ENCODE assay signal across 1 cellular context in genomic region chr1:179877586-179878265, GRCh38.
TF ChIP-seq lines count a peak whose summit lies in the region.

Gene TOR1AIP2, minus strand, starts transcription at chr1:179877803. Its CDS starts 25,138 bp downstream, at chr1:179852665.

TF ChIP-seq in HepG2, 621 proteins besides CTCF, POLR2A, EP300 and RAD21 (continued from another document and continues in another):
- TF ChIP-seq MTA3 (CRISPR knock-in tag; IDR thresholded peaks at IDR 0.05) = no peak
- no peak for TF ChIP-seq ZNF446 (CRISPR knock-in tag; IDR thresholded peaks at IDR 0.05)
- no peak for TF ChIP-seq PBX2 (CRISPR knock-in tag; IDR thresholded peaks at IDR 0.05)
- peak; percentile 51; the same call in 1 of the 2 replicates for TF ChIP-seq FOSL2 (CRISPR knock-in tag; IDR thresholded peaks at IDR 0.05)
- TF ChIP-seq PAXIP1 (CRISPR knock-in tag; conservative IDR thresholded peaks at IDR 0.05) = no peak
- TF ChIP-seq ZNF33A (CRISPR knock-in tag; IDR thresholded peaks at IDR 0.05; ENCODE audit: borderline replicate concordance) = no peak
- TF ChIP-seq KLF9 (CRISPR knock-in tag; IDR thresholded peaks at IDR 0.05; ENCODE audit: low read depth) = no peak
- no peak for TF ChIP-seq ZNF512B (CRISPR knock-in tag; IDR thresholded peaks at IDR 0.05; ENCODE audit: borderline replicate concordance)
- TF ChIP-seq KMT2A (CRISPR knock-in tag; IDR thresholded peaks at IDR 0.05) = peak; percentile 72; the same call in 1 of the 2 replicates
- no peak for TF ChIP-seq NR2F2 (IDR thresholded peaks at IDR 0.05; ENCODE audit: borderline replicate concordance, low read depth)
- no peak for TF ChIP-seq ATF3 (CRISPR knock-in tag; IDR thresholded peaks at IDR 0.05)
- no peak for TF ChIP-seq SAFB2 (CRISPR knock-in tag; IDR thresholded peaks at IDR 0.05; ENCODE audit: borderline replicate concordance, low read depth)
- TF ChIP-seq ZNF276 (CRISPR knock-in tag; IDR thresholded peaks at IDR 0.05; ENCODE audit: low read depth) = no peak
- TF ChIP-seq HCFC1 (IDR thresholded peaks at IDR 0.05; ENCODE audit: low read depth, low read length) = peak; percentile 90
- no peak for TF ChIP-seq ZNF607 (CRISPR knock-in tag; IDR thresholded peaks at IDR 0.05; ENCODE audit: borderline replicate concordance)
- peak; percentile 70 for TF ChIP-seq ZBTB40 (IDR thresholded peaks at IDR 0.05)
- TF ChIP-seq ZBTB40 (CRISPR knock-in tag; IDR thresholded peaks at IDR 0.05) = no peak; the same call in 1 of the 2 replicates
- no peak for TF ChIP-seq ELK4 (CRISPR knock-in tag; IDR thresholded peaks at IDR 0.05; ENCODE audit: borderline replicate concordance)
- TF ChIP-seq TFDP2 (CRISPR knock-in tag; IDR thresholded peaks at IDR 0.05) = no peak
- TF ChIP-seq ZNF552 (CRISPR knock-in tag; IDR thresholded peaks at IDR 0.05; ENCODE audit: borderline replicate concordance) = no peak
- TF ChIP-seq STAG1 (CRISPR knock-in tag; IDR thresholded peaks at IDR 0.05) = no peak
- 0 out of 2 replicates have a peak, but pooled peaks have one; percentile 40 for TF ChIP-seq ZSCAN31 (CRISPR knock-in tag; IDR thresholded peaks at IDR 0.05; ENCODE audit: low read depth)
- TF ChIP-seq ZNF383 (CRISPR knock-in tag; IDR thresholded peaks at IDR 0.05; ENCODE audit: borderline replicate concordance) = no peak
- no peak for TF ChIP-seq CHCHD3 (CRISPR knock-in tag; IDR thresholded peaks at IDR 0.05)
- peak; percentile 58; the same call in 1 of the 2 replicates for TF ChIP-seq PHF20 (CRISPR knock-in tag; IDR thresholded peaks at IDR 0.05)
- no peak for TF ChIP-seq ZNF850 (CRISPR knock-in tag; conservative IDR thresholded peaks at IDR 0.05)
- peak; percentile 98 for TF ChIP-seq POLR2AphosphoS5 (IDR thresholded peaks at IDR 0.05; ENCODE audit: low read depth, low read length)
- no peak for TF ChIP-seq DMTF1 (CRISPR knock-in tag; IDR thresholded peaks at IDR 0.05)
- no peak for TF ChIP-seq ADNP (CRISPR knock-in tag; IDR thresholded peaks at IDR 0.05)
- TF ChIP-seq MAFF (IDR thresholded peaks at IDR 0.05; ENCODE audit: low read depth, low read length) = no peak
- TF ChIP-seq SYNCRIP (IDR thresholded peaks at IDR 0.05; ENCODE audit: insufficient read depth, low read depth, low read length) = no peak
- TF ChIP-seq TEAD2 (CRISPR knock-in tag; IDR thresholded peaks at IDR 0.05) = no peak
- no peak for TF ChIP-seq ZNF777 (CRISPR knock-in tag; IDR thresholded peaks at IDR 0.05)
- no peak for TF ChIP-seq BRCA1 (CRISPR knock-in tag; IDR thresholded peaks at IDR 0.05)
- peak; percentile 73 for TF ChIP-seq ZFX (CRISPR knock-in tag; IDR thresholded peaks at IDR 0.05; ENCODE audit: low read depth)
